In genomic region chr20:4369798-4370124, GRCh38 we compare ENCODE assay signal across 11 cellular contexts.
DNase-seq lines count a peak whose midpoint lies in the region; ATAC-seq lines count a peak whose summit lies in the region.
"Had no signal": no experiment of that assay in that cellular context is flagged by ENCODE, and none has a peak within 500 bp of the region (broad histone marks: within the 10 kb centered on the region; RNA-seq: fewer than 3 reads in every experiment).

No MANE protein-coding gene starts in this region.

- ATAC-seq in activated naive CD8-positive, alpha-beta T cell treated with anti-CD3 and anti-CD28 coated beads, Interleukin-2, amount 50 U/mL, for 24 hours: peak; percentile 84
- ATAC-seq in stimulated activated naive CD8-positive, alpha-beta T cell treated with anti-CD3 and anti-CD28 coated beads, Interleukin-15, amount 100 ng/mL, for 72 hours: peak; percentile 92
- ATAC-seq in HG03135 (IDR thresholded peaks at IDR 0.05; ENCODE audit: unreplicated experiment): no peak

- H3K27ac Mint-ChIP-seq in activated naive CD8-positive, alpha-beta T cell treated with anti-CD3 and anti-CD28 coated beads, Interleukin-2, amount 50 U/mL, for 24 hours: peak overlapping the region; percentile 93
- peak overlapping the region; percentile 88 to 93 for H3K27ac Mint-ChIP-seq in stimulated activated naive CD8-positive, alpha-beta T cell treated with anti-CD3 and anti-CD28 coated beads, Interleukin-15, amount 100 ng/mL, for 72 hours

- no peaks in the 10 kb centered on the region for H3K36me3 Mint-ChIP-seq in activated naive CD8-positive, alpha-beta T cell treated with anti-CD3 and anti-CD28 coated beads, Interleukin-2, amount 50 U/mL, for 24 hours (ENCODE audit: low read depth)
- H3K36me3 Mint-ChIP-seq: naive thymus-derived CD8-positive, alpha-beta T cell had no signal

- no peaks in the 10 kb centered on the region for H3K9me3 Mint-ChIP-seq in activated naive CD8-positive, alpha-beta T cell treated with anti-CD3 and anti-CD28 coated beads, Interleukin-2, amount 50 U/mL, for 24 hours
- H3K9me3 Mint-ChIP-seq in stimulated activated naive CD8-positive, alpha-beta T cell treated with anti-CD3 and anti-CD28 coated beads, Interleukin-15, amount 100 ng/mL, for 72 hours: peaks cover 0 to 24% of the 10 kb centered on the region in 2 donors
- H3K9me3 Mint-ChIP-seq: naive thymus-derived CD8-positive, alpha-beta T cell had no signal

- peak; percentile 7 for DNase-seq in activated gamma-delta T cell treated with Interleukin-2 at 50 U/mL for 16 hours
- no peak for DNase-seq in activated gamma-delta T cell (lab: John Stamatoyannopoulos, UW)
- DNase-seq in RPMI7951 (ENCODE audit: low read depth): peak; percentile 86
- DNase-seq in activated naive CD8-positive, alpha-beta T cell treated with anti-CD3 and anti-CD28 coated beads, Interleukin-2, amount 50 U/mL, for 24 hours: peak; percentile 48
- peak; percentile 33 to 42 for DNase-seq in stimulated activated naive CD8-positive, alpha-beta T cell treated with anti-CD3 and anti-CD28 coated beads, Interleukin-15, amount 100 ng/mL, for 72 hours
- no peak for DNase-seq in HuH-7.5 (ENCODE audit: low spot score)
- DNase-seq in effector CD4-positive, alpha-beta T cell: no peak
- DNase-seq: foreskin melanocyte; naive thymus-derived CD8-positive, alpha-beta T cell; stomach had no signal

- H3K27me3 Mint-ChIP-seq in activated naive CD8-positive, alpha-beta T cell treated with anti-CD3 and anti-CD28 coated beads, Interleukin-2, amount 50 U/mL, for 24 hours: peaks cover 3% of the 10 kb centered on the region
- no peaks in the 10 kb centered on the region for H3K27me3 Mint-ChIP-seq in stimulated activated naive CD8-positive, alpha-beta T cell treated with anti-CD3 and anti-CD28 coated beads, Interleukin-15, amount 100 ng/mL, for 72 hours

- H3K4me1 Mint-ChIP-seq in activated naive CD8-positive, alpha-beta T cell treated with anti-CD3 and anti-CD28 coated beads, Interleukin-2, amount 50 U/mL, for 24 hours: peaks cover 45% of the 10 kb centered on the region
- H3K4me1 Mint-ChIP-seq in stimulated activated naive CD8-positive, alpha-beta T cell treated with anti-CD3 and anti-CD28 coated beads, Interleukin-15, amount 100 ng/mL, for 72 hours: peaks cover 55% of the 10 kb centered on the region

- peak overlapping the region; percentile 16 for H3K4me3 Mint-ChIP-seq in activated naive CD8-positive, alpha-beta T cell treated with anti-CD3 and anti-CD28 coated beads, Interleukin-2, amount 50 U/mL, for 24 hours
- peak overlapping the region; percentile 0 to 9 for H3K4me3 Mint-ChIP-seq in stimulated activated naive CD8-positive, alpha-beta T cell treated with anti-CD3 and anti-CD28 coated beads, Interleukin-15, amount 100 ng/mL, for 72 hours

Comparison
In these comparisons a context has a peak if more than half of its experiments do, and no peak if none do; other contexts are left out.
1. DNase-seq: peak in activated gamma-delta T cell treated with Interleukin-2 at 50 U/mL for 16 hours (single experiment), RPMI7951 (single experiment), activated naive CD8-positive, alpha-beta T cell treated with anti-CD3 and anti-CD28 coated beads, Interleukin-2, amount 50 U/mL, for 24 hours (single experiment) and stimulated activated naive CD8-positive, alpha-beta T cell treated with anti-CD3 and anti-CD28 coated beads, Interleukin-15, amount 100 ng/mL, for 72 hours (2 of 2); none in activated gamma-delta T cell (single experiment), HuH-7.5 (single experiment) and effector CD4-positive, alpha-beta T cell (single experiment).